ENCODE assay signal across 8 cellular contexts in genomic region chr21:25176637-25177412, GRCh38.
DNase-seq lines count a peak whose midpoint lies in the region; ATAC-seq and TF ChIP-seq lines count a peak whose summit lies in the region.

No MANE protein-coding gene starts in this region.

- H3K4me1 Mint-ChIP-seq in CD4-positive, alpha-beta memory T cell, result no peaks in the 10 kb centered on the region

- ATAC-seq in GM18520 (IDR thresholded peaks at IDR 0.05; ENCODE audit: unreplicated experiment) (peak; percentile 89), GM21723 (IDR thresholded peaks at IDR 0.05; ENCODE audit: unreplicated experiment) (peak; percentile 96), HG03442 (IDR thresholded peaks at IDR 0.05; ENCODE audit: unreplicated experiment) (peak; percentile 94)

- no peaks in the 10 kb centered on the region for H3K36me3 Mint-ChIP-seq in CD4-positive, alpha-beta memory T cell

- CTCF ChIA-PET in CD4-positive, alpha-beta memory T cell (lab: Charles Lee; ENCODE audit: partially characterized antibody), result no interaction called here

- H3K4me3 ChIP-seq in astrocyte of the spinal cord (ENCODE audit: low read depth, low read length), result no peak overlapping the region
- H3K4me3 ChIP-seq in CD4-positive, alpha-beta memory T cell (ENCODE audit: low read length in 2 of 2), result no peak overlapping the region

- H3K4me3 Mint-ChIP-seq in CD4-positive, alpha-beta memory T cell, result no peak overlapping the region

- no peaks in the 10 kb centered on the region for H3K27me3 ChIP-seq in CD4-positive, alpha-beta memory T cell (ENCODE audit: insufficient read depth, low read length)

- no peaks in the 10 kb centered on the region for H3K9me3 Mint-ChIP-seq in CD4-positive, alpha-beta memory T cell

- in situ Hi-C loops in astrocyte of the spinal cord (cut with HindIII; ENCODE audit: low sequenced_read_pairs), result no loop called here

- intact Hi-C loops in CD4-positive, alpha-beta memory T cell (cut with micrococcal nuclease), result no loop called here

- peak; percentile 59 for DNase-seq in astrocyte of the spinal cord (ENCODE audit: low read depth, low spot score)
- DNase-seq in NCI-H187 treated with DMSO at 0.1 percent for 48 hours (lab: John Stamatoyannopoulos, UW), result no peak
- no peak for DNase-seq in NCI-H1436 treated with DMSO at 0.1 percent for 48 hours (lab: John Stamatoyannopoulos, UW)
- no peak for DNase-seq in NCI-H526 (lab: John Stamatoyannopoulos, UW)
- no peak for DNase-seq in CD4-positive, alpha-beta memory T cell

- H3K27ac Mint-ChIP-seq in CD4-positive, alpha-beta memory T cell, result no peak overlapping the region

- H3K27me3 Mint-ChIP-seq in CD4-positive, alpha-beta memory T cell, result no peaks in the 10 kb centered on the region

- H3K36me3 ChIP-seq in CD4-positive, alpha-beta memory T cell (ENCODE audit: insufficient read depth, low read length), result no peaks in the 10 kb centered on the region

- no peaks in the 10 kb centered on the region for H3K4me1 ChIP-seq in CD4-positive, alpha-beta memory T cell (ENCODE audit: insufficient read depth, low read length)

- POLR2A ChIA-PET in CD4-positive, alpha-beta memory T cell (lab: Charles Lee; ENCODE audit: partially characterized antibody), result no interaction called here

- no peak for TF ChIP-seq CTCF in astrocyte of the spinal cord (IDR thresholded peaks at IDR 0.05; ENCODE audit: low read depth, low read length)

- H3K9me3 ChIP-seq in CD4-positive, alpha-beta memory T cell (ENCODE audit: control insufficient read depth in 1 of 2, low read length in 2 of 2), result no peaks in the 10 kb centered on the region

- no peak overlapping the region for H3K27ac ChIP-seq in CD4-positive, alpha-beta memory T cell (ENCODE audit: low read depth, low read length)
